8 cellular contexts compared by ENCODE assay signal in genomic region chr20:47262365-47263013, GRCh38.
DNase-seq lines count a peak whose midpoint lies in the region; ATAC-seq and TF ChIP-seq lines count a peak whose summit lies in the region.

No MANE protein-coding gene starts in this region.

- DNase-seq in NCI-H345 (lab: John Stamatoyannopoulos, UW) (peak; percentile 66), SIG-M5 (lab: John Stamatoyannopoulos, UW) (no peak), foreskin keratinocyte (no peak), Right ventricle myocardium superior (no peak)
- DNase-seq in naive thymus-derived CD8-positive, alpha-beta T cell, result no peak
- DNase-seq in activated CD8-positive, alpha-beta memory T cell treated with anti-CD3 and anti-CD28 coated beads, Interleukin-2, amount 10 ng/mL, durations not matched to agents 7 days and 5 days, result no peak

- POLR2A ChIA-PET in naive thymus-derived CD8-positive, alpha-beta T cell (lab: Charles Lee), result interaction anchor here (0.6 to 1.8 kb wide), 2 partner anchors 121 to 253 kb away, joined by 3 to 7 read pairs; no protein-coding TSS in a partner anchor

- peak; percentile 51 for ATAC-seq in GM18907 (IDR thresholded peaks at IDR 0.05; ENCODE audit: unreplicated experiment)
- ATAC-seq in HG02763 (IDR thresholded peaks at IDR 0.05; ENCODE audit: unreplicated experiment), result peak; percentile 36
- no peak for ATAC-seq in naive thymus-derived CD8-positive, alpha-beta T cell
- ATAC-seq in foreskin keratinocyte, result no peak
- no peak for ATAC-seq in Right ventricle myocardium superior (ENCODE audit: poor library complexity)
- no peak for ATAC-seq in activated CD8-positive, alpha-beta memory T cell treated with anti-CD3 and anti-CD28 coated beads, Interleukin-2, amount 10 ng/mL, durations not matched to agents 7 days and 5 days

- H3K4me1 Mint-ChIP-seq in naive thymus-derived CD8-positive, alpha-beta T cell, result peaks cover 26 to 56% (median 41%) of the 10 kb centered on the region in 4 donors
- H3K4me1 Mint-ChIP-seq in activated CD8-positive, alpha-beta memory T cell treated with anti-CD3 and anti-CD28 coated beads, Interleukin-2, amount 10 ng/mL, durations not matched to agents 7 days and 5 days, result peaks cover 28% of the 10 kb centered on the region

- H3K27ac ChIP-seq in foreskin keratinocyte, result no peak overlapping the region

- H3K9me3 Mint-ChIP-seq in naive thymus-derived CD8-positive, alpha-beta T cell, result no peaks in the 10 kb centered on the region
- no peaks in the 10 kb centered on the region for H3K9me3 Mint-ChIP-seq in activated CD8-positive, alpha-beta memory T cell treated with anti-CD3 and anti-CD28 coated beads, Interleukin-2, amount 10 ng/mL, durations not matched to agents 7 days and 5 days (ENCODE audit: low read depth)

- no peak for TF ChIP-seq CTCF in foreskin keratinocyte (conservative IDR thresholded peaks at IDR 0.05)

- H3K36me3 Mint-ChIP-seq in naive thymus-derived CD8-positive, alpha-beta T cell, result peaks cover 4 to 80% (median 5%) of the 10 kb centered on the region in 3 donors
- H3K36me3 Mint-ChIP-seq in activated CD8-positive, alpha-beta memory T cell treated with anti-CD3 and anti-CD28 coated beads, Interleukin-2, amount 10 ng/mL, durations not matched to agents 7 days and 5 days, result peaks cover 25% of the 10 kb centered on the region

- no peaks in the 10 kb centered on the region for H3K4me1 ChIP-seq in foreskin keratinocyte

- H3K27me3 ChIP-seq in foreskin keratinocyte, result no peaks in the 10 kb centered on the region

- no peaks in the 10 kb centered on the region for H3K27me3 Mint-ChIP-seq in naive thymus-derived CD8-positive, alpha-beta T cell
- H3K27me3 Mint-ChIP-seq in activated CD8-positive, alpha-beta memory T cell treated with anti-CD3 and anti-CD28 coated beads, Interleukin-2, amount 10 ng/mL, durations not matched to agents 7 days and 5 days, result no peaks in the 10 kb centered on the region

- CTCF ChIA-PET in activated CD8-positive, alpha-beta memory T cell treated with anti-CD3 and anti-CD28 coated beads, Interleukin-2, amount 10 ng/mL, durations not matched to agents 7 days and 5 days (lab: Charles Lee), result interaction anchor here (0.6 to 3.0 kb wide), 3 partner anchors 10 to 122 kb away, joined by 3 to 11 read pairs (median 11); no protein-coding TSS in a partner anchor

- intact Hi-C loops in Right ventricle myocardium superior (cut with DNase I), result no loop called here

- H3K4me3 Mint-ChIP-seq in naive thymus-derived CD8-positive, alpha-beta T cell, result no peak overlapping the region
- no peak overlapping the region for H3K4me3 Mint-ChIP-seq in activated CD8-positive, alpha-beta memory T cell treated with anti-CD3 and anti-CD28 coated beads, Interleukin-2, amount 10 ng/mL, durations not matched to agents 7 days and 5 days

- peak overlapping the region in 6 of 10 donors; percentile 10 to 84 (median 44) for H3K27ac Mint-ChIP-seq in naive thymus-derived CD8-positive, alpha-beta T cell
- no peak overlapping the region for H3K27ac Mint-ChIP-seq in activated CD8-positive, alpha-beta memory T cell treated with anti-CD3 and anti-CD28 coated beads, Interleukin-2, amount 10 ng/mL, durations not matched to agents 7 days and 5 days

Comparison
In these comparisons a context has a peak if more than half of its experiments do, and no peak if none do; other contexts are left out.
1. ATAC-seq: peak in GM18907 (single experiment) and HG02763 (single experiment); none in naive thymus-derived CD8-positive, alpha-beta T cell (0 of 2), foreskin keratinocyte (single experiment), Right ventricle myocardium superior (single experiment) and activated CD8-positive, alpha-beta memory T cell treated with anti-CD3 and anti-CD28 coated beads, Interleukin-2, amount 10 ng/mL, durations not matched to agents 7 days and 5 days (single experiment).